20 cellular contexts compared by ENCODE assay signal in the genomic region with DNA sequence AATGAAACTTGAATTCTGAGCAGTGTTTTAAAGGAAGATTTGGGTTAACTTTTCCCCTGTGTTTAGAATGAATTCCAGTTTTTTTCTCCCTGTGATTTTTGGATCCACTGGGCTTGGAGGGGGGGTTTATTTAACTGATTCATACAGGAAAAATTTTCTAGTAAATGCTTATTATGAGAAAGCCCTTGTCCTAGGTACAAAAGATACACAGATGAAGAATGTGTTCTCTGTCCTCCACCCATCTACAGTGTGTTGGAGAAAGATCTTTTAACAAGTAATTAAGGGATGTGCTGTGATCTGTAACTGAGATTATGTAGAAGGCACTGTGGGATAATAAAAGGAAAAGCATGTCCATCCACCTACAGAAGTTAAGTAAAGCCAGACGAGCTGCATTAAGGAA.
DNase-seq lines count a peak whose midpoint lies in the region; ATAC-seq and TF ChIP-seq lines count a peak whose summit lies in the region.
"Had no signal": no experiment of that assay in that cellular context is flagged by ENCODE, and none has a peak within 500 bp of the region (broad histone marks: within the 10 kb centered on the region; RNA-seq: fewer than 3 reads in every experiment).

No MANE protein-coding gene starts in this region.

- no peaks in the 10 kb centered on the region for H3K27me3 ChIP-seq in CD4-positive, CD25-positive, alpha-beta regulatory T cell (ENCODE audit: control insufficient read depth, insufficient read depth, low read length)
- H3K27me3 ChIP-seq in naive thymus-derived CD4-positive, alpha-beta T cell (ENCODE audit: control insufficient read depth in 2 of 2, insufficient read depth in 2 of 2, low read length in 2 of 2) = no peaks in the 10 kb centered on the region
- no peaks in the 10 kb centered on the region for H3K27me3 ChIP-seq in thyroid gland
- H3K27me3 ChIP-seq: suprapubic skin had no signal

- no peak for TF ChIP-seq CTCF in thyroid gland (IDR thresholded peaks at IDR 0.05)

- intact Hi-C loops in naive thymus-derived CD4-positive, alpha-beta T cell (cut with micrococcal nuclease) = no loop called here
- intact Hi-C loops in thyroid gland (cut with DNase I) = no loop called here

- CTCF ChIA-PET in naive thymus-derived CD4-positive, alpha-beta T cell (lab: Charles Lee) = interaction anchor here (1.0 kb wide), 1 partner anchor 43 kb away, joined by 4 read pairs; no protein-coding TSS in a partner anchor

- peaks cover 0 to 2% (median 0%) of the 10 kb centered on the region in 7 donors for H3K9me3 Mint-ChIP-seq in CD4-positive, CD25-positive, alpha-beta regulatory T cell
- H3K9me3 Mint-ChIP-seq in naive thymus-derived CD4-positive, alpha-beta T cell = peaks cover 0 to 2% (median 0%) of the 10 kb centered on the region in 11 donors
- H3K9me3 Mint-ChIP-seq: activated T-helper 2 cell treated with anti-CD3 and anti-CD28 coated beads, Interferon-gamma antibody, Interleukin-2, Interleukin-4, amounts not matched to agents 10 μg/mL and 5 μg/mL and 100 μg/mL, durations not matched to agents 14 hours and 24 hours and 36 hours had no signal

- no peaks in the 10 kb centered on the region for H3K9me3 ChIP-seq in CD4-positive, CD25-positive, alpha-beta regulatory T cell (ENCODE audit: control insufficient read depth in 2 of 2, low read length in 2 of 2)
- H3K9me3 ChIP-seq in T-helper 17 cell (ENCODE audit: control insufficient read depth, low read length, poor library complexity, severe bottlenecking) = no peaks in the 10 kb centered on the region
- H3K9me3 ChIP-seq in naive thymus-derived CD4-positive, alpha-beta T cell (ENCODE audit: control insufficient read depth in 2 of 3, low read length in 3 of 3) = no peaks in the 10 kb centered on the region
- H3K9me3 ChIP-seq in thyroid gland = no peaks in the 10 kb centered on the region
- H3K9me3 ChIP-seq: left ventricle myocardium inferior, mucosa of descending colon, suprapubic skin had no signal

- 72 to 79% methylated on average over 1 of the region's 1 CpG for WGBS in thyroid gland, 2 donors

- POLR2A ChIA-PET in naive thymus-derived CD4-positive, alpha-beta T cell (lab: Charles Lee) = no interaction called here

- peaks cover 25 to 68% (median 47%) of the 10 kb centered on the region in 4 donors for H3K4me1 Mint-ChIP-seq in CD4-positive, CD25-positive, alpha-beta regulatory T cell
- peaks cover 44% of the 10 kb centered on the region for H3K4me1 Mint-ChIP-seq in T-helper 17 cell
- H3K4me1 Mint-ChIP-seq in naive thymus-derived CD4-positive, alpha-beta T cell = peaks cover 21 to 79% (median 71%) of the 10 kb centered on the region in 7 donors

- no peaks in the 10 kb centered on the region for H3K27me3 Mint-ChIP-seq in CD4-positive, CD25-positive, alpha-beta regulatory T cell
- no peaks in the 10 kb centered on the region for H3K27me3 Mint-ChIP-seq in T-helper 17 cell
- no peaks in the 10 kb centered on the region for H3K27me3 Mint-ChIP-seq in naive thymus-derived CD4-positive, alpha-beta T cell

- TF ChIP-seq POLR2A in thyroid gland (IDR thresholded peaks at IDR 0.05) = no peak

- H3K4me3 Mint-ChIP-seq in CD4-positive, CD25-positive, alpha-beta regulatory T cell = no peak overlapping the region
- H3K4me3 Mint-ChIP-seq in T-helper 17 cell = no peak overlapping the region
- no peak overlapping the region for H3K4me3 Mint-ChIP-seq in naive thymus-derived CD4-positive, alpha-beta T cell

- H3K4me3 ChIP-seq in CD4-positive, CD25-positive, alpha-beta regulatory T cell (ENCODE audit: low read depth, low read length) = no peak overlapping the region
- no peak overlapping the region for H3K4me3 ChIP-seq in naive thymus-derived CD4-positive, alpha-beta T cell (ENCODE audit: low read length)
- H3K4me3 ChIP-seq in thyroid gland (replicated peaks in 1 of 3) = no peak overlapping the region
- H3K4me3 ChIP-seq: left ventricle myocardium inferior, mucosa of descending colon, suprapubic skin had no signal

- no peak overlapping the region for H3K27ac ChIP-seq in CD4-positive, CD25-positive, alpha-beta regulatory T cell (ENCODE audit: insufficient read depth, low read length, poor library complexity, severe bottlenecking)
- no peak overlapping the region for H3K27ac ChIP-seq in naive thymus-derived CD4-positive, alpha-beta T cell (ENCODE audit: low read depth, low read length)
- no peak overlapping the region for H3K27ac ChIP-seq in thyroid gland
- H3K27ac ChIP-seq: left ventricle myocardium inferior, RWPE1, suprapubic skin had no signal

- peak overlapping the region in 2 of 3 donors; percentile 14 to 67 for H3K27ac Mint-ChIP-seq in CD4-positive, CD25-positive, alpha-beta regulatory T cell
- H3K27ac Mint-ChIP-seq in T-helper 17 cell = peak overlapping the region; percentile 51
- H3K27ac Mint-ChIP-seq in naive thymus-derived CD4-positive, alpha-beta T cell = peak overlapping the region in 5 of 9 donors; percentile 2 to 15 (median 4)
- H3K27ac Mint-ChIP-seq: activated T-helper 2 cell treated with anti-CD3 and anti-CD28 coated beads, Interferon-gamma antibody, Interleukin-2, Interleukin-4, amounts not matched to agents 10 μg/mL and 5 μg/mL and 100 μg/mL, durations not matched to agents 14 hours and 24 hours and 36 hours had no signal

- DNase-seq in CD4-positive, CD25-positive, alpha-beta regulatory T cell = no peak
- no peak for DNase-seq in T-helper 17 cell
- DNase-seq in naive thymus-derived CD4-positive, alpha-beta T cell = no peak
- no peak for DNase-seq in NCI-H524 (lab: John Stamatoyannopoulos, UW)
- DNase-seq in hypothalamus (lab: John Stamatoyannopoulos, UW) = no peak
- no peak for DNase-seq in thyroid gland
- DNase-seq: activated CD4-positive, alpha-beta T cell treated with anti-CD3 and anti-CD28 coated beads for 48 hours; amniotic stem cell; central memory CD4-positive, alpha-beta T cell; left ventricle myocardium inferior; MM.1S; mucosa of descending colon; NCI-H146; NCI-H345; NK-92 treated with Interleukin-12 subunit alpha and Interleukin-12 subunit beta, amount 100 ng/mL, for 24 hours; retina had no signal

- peaks cover 4% of the 10 kb centered on the region for H3K4me1 ChIP-seq in CD4-positive, CD25-positive, alpha-beta regulatory T cell (ENCODE audit: control insufficient read depth, insufficient read depth, low read length, poor library complexity, severe bottlenecking)
- H3K4me1 ChIP-seq in naive thymus-derived CD4-positive, alpha-beta T cell (ENCODE audit: control insufficient read depth in 2 of 2, insufficient read depth in 2 of 2, low read length in 2 of 2) = peaks cover 0 to 4% of the 10 kb centered on the region in 2 donors
- no peaks in the 10 kb centered on the region for H3K4me1 ChIP-seq in thyroid gland
- H3K4me1 ChIP-seq: left ventricle myocardium inferior had no signal

- H3K36me3 Mint-ChIP-seq in CD4-positive, CD25-positive, alpha-beta regulatory T cell = peaks cover 20% of the 10 kb centered on the region
- peaks cover 4% of the 10 kb centered on the region for H3K36me3 Mint-ChIP-seq in T-helper 17 cell (ENCODE audit: low read depth)
- peaks cover 3 to 38% (median 29%) of the 10 kb centered on the region in 5 donors for H3K36me3 Mint-ChIP-seq in naive thymus-derived CD4-positive, alpha-beta T cell

- H3K36me3 ChIP-seq in CD4-positive, CD25-positive, alpha-beta regulatory T cell (ENCODE audit: control insufficient read depth, insufficient read depth, low read length) = peaks cover 4% of the 10 kb centered on the region
- H3K36me3 ChIP-seq in naive thymus-derived CD4-positive, alpha-beta T cell (ENCODE audit: control insufficient read depth in 2 of 3, insufficient read depth in 3 of 3, low read length in 3 of 3) = no peaks in the 10 kb centered on the region
- H3K36me3 ChIP-seq in thyroid gland = no peaks in the 10 kb centered on the region
- H3K36me3 ChIP-seq: left ventricle myocardium inferior, suprapubic skin had no signal

- no peak for ATAC-seq in CD4-positive, CD25-positive, alpha-beta regulatory T cell (ENCODE audit: low read depth in 2 of 2)
- ATAC-seq in GM19351 (IDR thresholded peaks at IDR 0.05; ENCODE audit: unreplicated experiment) = peak; percentile 11
- ATAC-seq in T-helper 17 cell = no peak
- no peak for ATAC-seq in naive thymus-derived CD4-positive, alpha-beta T cell
- ATAC-seq: mucosa of descending colon had no signal
